ENCODE assay signal across 1 cellular context in the genomic region with DNA sequence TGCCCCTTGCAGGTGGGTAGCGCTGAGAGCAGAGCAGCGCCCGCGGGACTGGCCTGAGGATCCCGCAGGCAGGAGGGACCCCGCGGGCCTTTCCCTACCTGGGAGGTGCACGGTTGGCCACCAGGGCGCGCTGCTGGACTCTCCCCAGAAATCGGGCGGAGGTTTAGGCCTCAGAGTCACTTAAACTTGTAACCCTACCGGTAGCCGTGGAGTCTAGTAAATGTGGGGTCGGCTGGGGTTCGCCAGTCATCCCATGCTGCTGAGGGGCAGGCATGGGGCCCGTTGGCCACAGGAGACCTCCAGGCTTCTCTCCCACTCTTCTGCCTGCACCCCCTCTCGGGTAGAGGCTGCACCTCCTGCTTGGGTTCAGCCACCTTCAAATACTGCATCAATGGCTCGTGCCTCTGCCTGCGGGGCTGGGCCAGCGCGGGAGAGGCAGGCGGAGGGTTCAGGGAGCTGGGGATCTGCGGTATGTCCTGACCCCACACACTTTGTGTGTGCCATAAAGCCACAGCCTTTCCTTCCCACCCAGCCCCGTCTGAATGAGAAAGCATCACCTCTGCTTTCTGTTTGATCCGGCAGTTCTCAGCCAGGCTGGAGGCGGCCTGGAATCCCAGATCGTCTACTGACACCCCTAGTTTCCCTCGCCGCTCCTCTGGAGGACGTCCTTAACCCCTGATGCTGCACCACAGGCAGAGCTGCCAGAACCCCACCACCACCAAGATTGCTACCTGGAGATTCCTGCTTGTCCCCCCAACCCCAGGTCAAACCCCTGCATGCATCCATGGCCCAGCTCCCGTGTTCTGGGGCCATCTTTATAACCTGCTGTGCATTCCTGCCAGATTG.
TF ChIP-seq lines count a peak whose summit lies in the region.

No MANE protein-coding gene starts in this region.

TF ChIP-seq in HepG2, 621 proteins besides CTCF, POLR2A, EP300 and RAD21 (continued from another document and continues in another):
- TF ChIP-seq ZNF276 (CRISPR knock-in tag; IDR thresholded peaks at IDR 0.05; ENCODE audit: low read depth) = no peak
- no peak for TF ChIP-seq KLF15 (CRISPR knock-in tag; IDR thresholded peaks at IDR 0.05; ENCODE audit: borderline replicate concordance)
- TF ChIP-seq, protein P1, sequence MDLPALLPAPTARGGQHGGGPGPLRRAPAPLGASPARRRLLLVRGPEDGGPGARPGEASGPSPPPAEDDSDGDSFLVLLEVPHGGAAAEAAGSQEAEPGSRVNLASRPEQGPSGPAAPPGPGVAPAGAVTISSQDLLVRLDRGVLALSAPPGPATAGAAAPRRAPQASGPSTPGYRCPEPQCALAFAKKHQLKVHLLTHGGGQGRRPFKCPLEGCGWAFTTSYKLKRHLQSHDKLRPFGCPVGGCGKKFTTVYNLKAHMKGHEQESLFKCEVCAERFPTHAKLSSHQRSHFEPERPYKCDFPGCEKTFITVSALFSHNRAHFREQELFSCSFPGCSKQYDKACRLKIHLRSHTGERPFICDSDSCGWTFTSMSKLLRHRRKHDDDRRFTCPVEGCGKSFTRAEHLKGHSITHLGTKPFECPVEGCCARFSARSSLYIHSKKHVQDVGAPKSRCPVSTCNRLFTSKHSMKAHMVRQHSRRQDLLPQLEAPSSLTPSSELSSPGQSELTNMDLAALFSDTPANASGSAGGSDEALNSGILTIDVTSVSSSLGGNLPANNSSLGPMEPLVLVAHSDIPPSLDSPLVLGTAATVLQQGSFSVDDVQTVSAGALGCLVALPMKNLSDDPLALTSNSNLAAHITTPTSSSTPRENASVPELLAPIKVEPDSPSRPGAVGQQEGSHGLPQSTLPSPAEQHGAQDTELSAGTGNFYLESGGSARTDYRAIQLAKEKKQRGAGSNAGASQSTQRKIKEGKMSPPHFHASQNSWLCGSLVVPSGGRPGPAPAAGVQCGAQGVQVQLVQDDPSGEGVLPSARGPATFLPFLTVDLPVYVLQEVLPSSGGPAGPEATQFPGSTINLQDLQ (CRISPR knock-in tag; IDR thresholded peaks at IDR 0.05) = no peak
- no peak for TF ChIP-seq ZNF7 (CRISPR knock-in tag; IDR thresholded peaks at IDR 0.05)
- no peak for TF ChIP-seq ZNF775 (CRISPR knock-in tag; IDR thresholded peaks at IDR 0.05; ENCODE audit: borderline replicate concordance)
- TF ChIP-seq, protein P2, sequence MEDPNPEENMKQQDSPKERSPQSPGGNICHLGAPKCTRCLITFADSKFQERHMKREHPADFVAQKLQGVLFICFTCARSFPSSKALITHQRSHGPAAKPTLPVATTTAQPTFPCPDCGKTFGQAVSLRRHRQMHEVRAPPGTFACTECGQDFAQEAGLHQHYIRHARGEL (CRISPR knock-in tag; IDR thresholded peaks at IDR 0.05) = no peak
- TF ChIP-seq, protein P3, sequence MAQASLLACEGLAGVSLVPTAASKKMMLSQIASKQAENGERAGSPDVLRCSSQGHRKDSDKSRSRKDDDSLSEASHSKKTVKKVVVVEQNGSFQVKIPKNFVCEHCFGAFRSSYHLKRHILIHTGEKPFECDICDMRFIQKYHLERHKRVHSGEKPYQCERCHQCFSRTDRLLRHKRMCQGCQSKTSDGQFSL (CRISPR knock-in tag; IDR thresholded peaks at IDR 0.05) = 0 out of 2 replicates have a peak, but pooled peaks have one; percentile 45
- no peak for TF ChIP-seq IRX3 (CRISPR knock-in tag; IDR thresholded peaks at IDR 0.05; ENCODE audit: borderline replicate concordance, low read depth)
- no peak for TF ChIP-seq ZNF160 (CRISPR knock-in tag; IDR thresholded peaks at IDR 0.05)
- TF ChIP-seq MYPOP (CRISPR knock-in tag; IDR thresholded peaks at IDR 0.05) = no peak
- peak; percentile 11; the same call in 1 of the 2 replicates for TF ChIP-seq HNF4G (IDR thresholded peaks at IDR 0.05; ENCODE audit: borderline replicate concordance, low read depth, low read length)
- TF ChIP-seq HNF4G (CRISPR knock-in tag; IDR thresholded peaks at IDR 0.05; ENCODE audit: borderline replicate concordance, low read depth) = no peak
- TF ChIP-seq KMT2A (CRISPR knock-in tag; IDR thresholded peaks at IDR 0.05) = no peak
- 0 out of 2 replicates have a peak, but pooled peaks have one; percentile 30 for TF ChIP-seq ZNF790 (CRISPR knock-in tag; IDR thresholded peaks at IDR 0.05; ENCODE audit: borderline replicate concordance)
- TF ChIP-seq ISX (CRISPR knock-in tag; conservative IDR thresholded peaks at IDR 0.05) = no peak
- TF ChIP-seq ZSCAN21 (CRISPR knock-in tag; IDR thresholded peaks at IDR 0.05; ENCODE audit: borderline replicate concordance) = no peak
- TF ChIP-seq SRF (IDR thresholded peaks at IDR 0.05; ENCODE audit: low read depth, low read length) = no peak
- no peak for TF ChIP-seq ZNF558 (CRISPR knock-in tag; IDR thresholded peaks at IDR 0.05; ENCODE audit: borderline replicate concordance)
- no peak for TF ChIP-seq SKI (IDR thresholded peaks at IDR 0.05; ENCODE audit: partially characterized antibody)
- peak; percentile 14; the same call in 1 of the 2 replicates for TF ChIP-seq ISL2 (CRISPR knock-in tag; IDR thresholded peaks at IDR 0.05)
- TF ChIP-seq ZKSCAN8 (CRISPR knock-in tag; IDR thresholded peaks at IDR 0.05; ENCODE audit: borderline replicate concordance) = no peak
- no peak for TF ChIP-seq NR2F6 (IDR thresholded peaks at IDR 0.05)
- peak; percentile 17; the same call in 1 of the 2 replicates for TF ChIP-seq NR2F6 (CRISPR knock-in tag; IDR thresholded peaks at IDR 0.05)
- TF ChIP-seq, protein P4, sequence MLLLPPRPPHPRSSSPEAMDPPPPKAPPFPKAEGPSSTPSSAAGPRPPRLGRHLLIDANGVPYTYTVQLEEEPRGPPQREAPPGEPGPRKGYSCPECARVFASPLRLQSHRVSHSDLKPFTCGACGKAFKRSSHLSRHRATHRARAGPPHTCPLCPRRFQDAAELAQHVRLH (CRISPR knock-in tag; IDR thresholded peaks at IDR 0.05; ENCODE audit: borderline replicate concordance, low read depth) = peak; percentile 39; the same call in 1 of the 2 replicates
- TF ChIP-seq ZNF496 (CRISPR knock-in tag; IDR thresholded peaks at IDR 0.05; ENCODE audit: insufficient replicate concordance) = no peak
- TF ChIP-seq ZNF619 (CRISPR knock-in tag; IDR thresholded peaks at IDR 0.05) = no peak
- TF ChIP-seq, protein P5, sequence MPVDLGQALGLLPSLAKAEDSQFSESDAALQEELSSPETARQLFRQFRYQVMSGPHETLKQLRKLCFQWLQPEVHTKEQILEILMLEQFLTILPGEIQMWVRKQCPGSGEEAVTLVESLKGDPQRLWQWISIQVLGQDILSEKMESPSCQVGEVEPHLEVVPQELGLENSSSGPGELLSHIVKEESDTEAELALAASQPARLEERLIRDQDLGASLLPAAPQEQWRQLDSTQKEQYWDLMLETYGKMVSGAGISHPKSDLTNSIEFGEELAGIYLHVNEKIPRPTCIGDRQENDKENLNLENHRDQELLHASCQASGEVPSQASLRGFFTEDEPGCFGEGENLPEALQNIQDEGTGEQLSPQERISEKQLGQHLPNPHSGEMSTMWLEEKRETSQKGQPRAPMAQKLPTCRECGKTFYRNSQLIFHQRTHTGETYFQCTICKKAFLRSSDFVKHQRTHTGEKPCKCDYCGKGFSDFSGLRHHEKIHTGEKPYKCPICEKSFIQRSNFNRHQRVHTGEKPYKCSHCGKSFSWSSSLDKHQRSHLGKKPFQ (CRISPR knock-in tag; IDR thresholded peaks at IDR 0.05; ENCODE audit: insufficient replicate concordance) = peak; percentile 33
- TF ChIP-seq ZNF570 (CRISPR knock-in tag; IDR thresholded peaks at IDR 0.05; ENCODE audit: borderline replicate concordance) = no peak
- no peak for TF ChIP-seq TOE1 (CRISPR knock-in tag; IDR thresholded peaks at IDR 0.05)
- no peak for TF ChIP-seq NFIC (IDR thresholded peaks at IDR 0.05; ENCODE audit: low read length)
- TF ChIP-seq PRMT3 (CRISPR knock-in tag; IDR thresholded peaks at IDR 0.05; ENCODE audit: borderline replicate concordance, low read depth) = no peak
- peak; percentile 46; the same call in 1 of the 2 replicates for TF ChIP-seq ARID4A (CRISPR knock-in tag; IDR thresholded peaks at IDR 0.05; ENCODE audit: borderline replicate concordance)
- no peak for TF ChIP-seq PAWR (CRISPR knock-in tag; IDR thresholded peaks at IDR 0.05; ENCODE audit: borderline replicate concordance)
- TF ChIP-seq ZNF556 (CRISPR knock-in tag; IDR thresholded peaks at IDR 0.05; ENCODE audit: borderline replicate concordance) = peak; percentile 33; the same call in 1 of the 2 replicates
- TF ChIP-seq MAZ (IDR thresholded peaks at IDR 0.05; ENCODE audit: borderline replicate concordance, low read depth, low read length) = 0 out of 2 replicates have a peak, but pooled peaks have one; percentile 39
- no peak for TF ChIP-seq MAZ (CRISPR knock-in tag; IDR thresholded peaks at IDR 0.05; ENCODE audit: low read depth)
- TF ChIP-seq HOXD1 (CRISPR knock-in tag; IDR thresholded peaks at IDR 0.05) = no peak
- TF ChIP-seq, protein P6, sequence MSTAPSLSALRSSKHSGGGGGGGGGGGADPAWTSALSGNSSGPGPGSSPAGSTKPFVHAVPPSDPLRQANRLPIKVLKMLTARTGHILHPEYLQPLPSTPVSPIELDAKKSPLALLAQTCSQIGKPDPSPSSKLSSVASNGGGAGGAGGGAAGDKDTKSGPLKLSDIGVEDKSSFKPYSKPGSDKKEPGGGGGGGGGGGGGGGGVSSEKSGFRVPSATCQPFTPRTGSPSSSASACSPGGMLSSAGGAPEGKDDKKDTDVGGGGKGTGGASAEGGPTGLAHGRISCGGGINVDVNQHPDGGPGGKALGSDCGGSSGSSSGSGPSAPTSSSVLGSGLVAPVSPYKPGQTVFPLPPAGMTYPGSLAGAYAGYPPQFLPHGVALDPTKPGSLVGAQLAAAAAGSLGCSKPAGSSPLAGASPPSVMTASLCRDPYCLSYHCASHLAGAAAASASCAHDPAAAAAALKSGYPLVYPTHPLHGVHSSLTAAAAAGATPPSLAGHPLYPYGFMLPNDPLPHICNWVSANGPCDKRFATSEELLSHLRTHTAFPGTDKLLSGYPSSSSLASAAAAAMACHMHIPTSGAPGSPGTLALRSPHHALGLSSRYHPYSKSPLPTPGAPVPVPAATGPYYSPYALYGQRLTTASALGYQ (CRISPR knock-in tag; IDR thresholded peaks at IDR 0.05) = no peak
- TF ChIP-seq ZNF513 (CRISPR knock-in tag; conservative IDR thresholded peaks at IDR 0.05) = no peak
- TF ChIP-seq ZNF674 (CRISPR knock-in tag; IDR thresholded peaks at IDR 0.05; ENCODE audit: low read depth) = no peak
- TF ChIP-seq SRSF1 (optimal IDR thresholded peaks at IDR 0.05; ENCODE audit: low read depth, low read length) = no peak
- no peak for TF ChIP-seq KDM6A (CRISPR knock-in tag; IDR thresholded peaks at IDR 0.05; ENCODE audit: low read depth)
- TF ChIP-seq THAP7 (CRISPR knock-in tag; IDR thresholded peaks at IDR 0.05) = no peak
